Comparison of ENCODE assay signal across 8 cellular contexts in genomic region chr1:244862699-244863490, GRCh38. TPM values are rescaled to one million over a fixed set of nuclear protein-coding genes. Genes with fewer than 3 reads are reported as not detected.
DNase-seq lines count a peak whose midpoint lies in the region; ATAC-seq and TF ChIP-seq lines count a peak whose summit lies in the region.

No MANE protein-coding gene starts in this region.

- H3K9me3 ChIP-seq in right cardiac atrium (ENCODE audit: control insufficient read depth, low read length) (no peaks in the 10 kb centered on the region), uterus (no peaks in the 10 kb centered on the region)

- TF ChIP-seq CTCF in GM13977 (IDR thresholded peaks at IDR 0.05; ENCODE audit: extremely low read depth, insufficient read depth, missing control alignments) (no peak), uterus (IDR thresholded peaks at IDR 0.05) (peak in 1 of 4 experiments; percentile 4)

- peak; percentile 93 for DNase-seq in GM13977 (ENCODE audit: low spot score)
- peak; percentile 98 for DNase-seq in NCI-H146 (lab: John Stamatoyannopoulos, UW)
- peak; percentile 93 to 98 (median 96) for DNase-seq in T-helper 2 cell
- peak; percentile 30 to 98 (median 94) for DNase-seq in anterior cingulate cortex (lab: John Stamatoyannopoulos, UW)
- DNase-seq in right cardiac atrium: peak; percentile 97 to 99 (median 99)
- peak; percentile 97 for DNase-seq in putamen (ENCODE audit: low spot score)
- DNase-seq in uterus: peak; percentile 97

- 1% methylated on average over 84 of the region's 87 CpGs for WGBS in right cardiac atrium

- peak overlapping the region; percentile 98 for H3K27ac ChIP-seq in right cardiac atrium (ENCODE audit: low read length)
- peak overlapping the region; percentile 99 to 100 for H3K27ac ChIP-seq in uterus

- peaks cover 5% of the 10 kb centered on the region for H3K4me1 ChIP-seq in right cardiac atrium (ENCODE audit: control insufficient read depth, insufficient read depth, low read length)
- H3K4me1 ChIP-seq in uterus: peaks cover 6 to 18% of the 10 kb centered on the region in 2 donors

- intact Hi-C loops in right cardiac atrium (cut with DNase I): loop anchor here in 3 of 4 donors (2.0 to 10.0 kb wide), 6 partner anchors 28 to 182 kb away; partner anchors contain the start of gene COX20 (in 1 of the 3)
- intact Hi-C loops in uterus (cut with DNase I; ENCODE audit: low total_unique reads): no loop called here

- H3K27me3 ChIP-seq in right cardiac atrium (ENCODE audit: control insufficient read depth, insufficient read depth) (no peaks in the 10 kb centered on the region), uterus (no peaks in the 10 kb centered on the region)

- ATAC-seq in HG02852 (IDR thresholded peaks at IDR 0.05; ENCODE audit: unreplicated experiment): peak; percentile 48
- peak; percentile 89 to 92 for ATAC-seq in right cardiac atrium

- in situ Hi-C loops in GM13977 (cut with MboI; ENCODE audit: low pct_unique_long_range_greater_than_20kb, low sequenced_read_pairs, unreplicated experiment): loop anchor here (25.0 kb wide), 1 partner anchor 174 kb away; no protein-coding TSS in a partner anchor

- TF ChIP-seq POLR2A in uterus (IDR thresholded peaks at IDR 0.05): peak; percentile 68 to 87

- H3K4me3 ChIP-seq in right cardiac atrium (ENCODE audit: low read length) (peak overlapping the region; percentile 90), uterus (peak overlapping the region; percentile 93 to 94)

- no peaks in the 10 kb centered on the region for H3K36me3 ChIP-seq in uterus

RNA-seq across cellular contexts. Expression of gene HNRNPU, which starts 1.4 kb away (rescaled TPM):
- total RNA-seq in right cardiac atrium (100 to 1,000 TPM; 180 to 194 (median 184) TPM), uterus (100 to 1,000 TPM; 154 to 603 (median 269) TPM)
- polyA plus RNA-seq in right cardiac atrium: 112 TPM

RNA-seq across cellular contexts. Expression of gene COX20, which starts 27.4 kb away (rescaled TPM):
- 10 to 100 TPM; 57.8 to 68.5 (median 63.0) TPM for total RNA-seq in right cardiac atrium
- 121 TPM for polyA plus RNA-seq in right cardiac atrium
- total RNA-seq in uterus: 100 to 1,000 TPM in 1 of 4 donors, 10 to 100 TPM in 3; 12.3 to 194 (median 36.4) TPM

Comparison
In these comparisons a context has a peak if more than half of its experiments do, and no peak if none do; other contexts are left out.
1. Peak in every context shown above with its lines: DNase-seq, ATAC-seq, H3K4me3 ChIP-seq and H3K27ac ChIP-seq.